Comparison of ENCODE assay signal across 18 cellular contexts in the genomic region with DNA sequence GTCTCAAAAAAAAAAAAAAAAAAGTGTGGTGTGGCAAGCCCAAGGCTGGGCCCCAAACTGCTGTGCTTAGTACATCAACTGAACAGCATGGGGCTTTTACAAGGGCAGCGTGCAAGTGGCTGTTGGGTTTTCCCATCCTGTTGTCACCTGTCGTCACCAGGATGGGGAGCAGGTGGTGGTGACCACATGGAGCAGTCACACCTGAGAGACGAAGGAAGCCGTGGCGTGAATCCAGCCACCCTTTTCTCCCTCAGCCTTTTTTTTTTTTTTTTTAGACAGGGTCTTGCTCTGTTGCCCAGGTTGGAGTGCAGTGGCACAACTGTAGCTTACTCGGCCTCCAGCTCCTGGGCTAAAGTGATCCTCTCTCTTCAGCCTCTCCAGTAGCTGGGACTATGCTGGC.
"Had no signal": no experiment of that assay in that cellular context is flagged by ENCODE, and none has a peak within 500 bp of the region (broad histone marks: within the 10 kb centered on the region; RNA-seq: fewer than 3 reads in every experiment).

No MANE protein-coding gene starts in this region.

- H3K9me3 ChIP-seq: suprapubic skin, upper lobe of left lung had no signal

- H3K27me3 ChIP-seq: hepatocyte, suprapubic skin, upper lobe of left lung had no signal

- H3K27me3 Mint-ChIP-seq: activated naive CD4-positive, alpha-beta T cell treated with anti-CD3 and anti-CD28 coated beads, Interleukin-2, amount 50 U/mL, for 24 hours; activated T-cell treated with anti-CD3 and anti-CD28 coated beads, Interleukin-2, amount 50 U/mL, for 24 hours had no signal

- H3K36me3 Mint-ChIP-seq: activated naive CD4-positive, alpha-beta T cell treated with anti-CD3 and anti-CD28 coated beads, Interleukin-2, amount 50 U/mL, for 24 hours had no signal

- H3K27ac Mint-ChIP-seq: activated naive CD4-positive, alpha-beta T cell treated with anti-CD3 and anti-CD28 coated beads, Interleukin-2, amount 50 U/mL, for 24 hours; activated T-cell treated with anti-CD3 and anti-CD28 coated beads, Interleukin-2, amount 50 U/mL, for 24 hours; endodermal cell; nephron progenitor cell had no signal

- H3K4me3 ChIP-seq: hepatocyte, suprapubic skin, upper lobe of left lung had no signal

- DNase-seq: activated CD4-positive, alpha-beta T cell treated with anti-CD3 and anti-CD28 coated beads, Interleukin-2, amount 50 U/mL, for 4 hours; activated CD4-positive, CD25-positive, alpha-beta regulatory T cell treated with anti-CD3 and anti-CD28 coated beads, Interleukin-2, amount 50 U/mL, for 72 hours; activated effector memory CD4-positive, alpha-beta T cell treated with Interleukin-2 at 50 U/mL for 16 hours; activated T-cell treated with anti-CD3 and anti-CD28 coated beads, Interleukin-2, amount 50 U/mL, for 24 hours; endodermal cell; erythroblast; left ventricle myocardium superior; mesendoderm; nephron progenitor cell; stimulated activated CD4-positive, alpha-beta T cell treated with anti-CD3 and anti-CD28 coated beads, Interleukin-12 subunit alpha, Interleukin-12 subunit beta, amount 100 ng/mL, for 4 hours; stimulated activated CD4-positive, alpha-beta T cell treated with anti-CD3 and anti-CD28 coated beads, Interleukin-2, amount 100 ng/mL, for 48 hours; stimulated activated CD8-positive, alpha-beta memory T cell treated with anti-CD3 and anti-CD28 coated beads, Interleukin-4, amount 100 ng/mL, for 48 hours; stimulated activated naive CD8-positive, alpha-beta T cell treated with anti-CD3 and anti-CD28 coated beads, Interleukin-15, Interleukin-2, amounts not matched to agents 100 U/mL and 50 U/mL, for 24 hours; upper lobe of left lung had no signal

- H3K27ac ChIP-seq: hepatocyte, upper lobe of left lung had no signal

- H3K4me3 Mint-ChIP-seq: activated naive CD4-positive, alpha-beta T cell treated with anti-CD3 and anti-CD28 coated beads, Interleukin-2, amount 50 U/mL, for 24 hours; activated T-cell treated with anti-CD3 and anti-CD28 coated beads, Interleukin-2, amount 50 U/mL, for 24 hours; brain; endodermal cell; nephron progenitor cell had no signal

- H3K9me3 Mint-ChIP-seq: activated naive CD4-positive, alpha-beta T cell treated with anti-CD3 and anti-CD28 coated beads, Interleukin-2, amount 50 U/mL, for 24 hours; activated T-cell treated with anti-CD3 and anti-CD28 coated beads, Interleukin-2, amount 50 U/mL, for 24 hours; brain; endodermal cell; nephron progenitor cell had no signal
